Comparison of ENCODE assay signal across 2 cellular contexts in the genomic region with DNA sequence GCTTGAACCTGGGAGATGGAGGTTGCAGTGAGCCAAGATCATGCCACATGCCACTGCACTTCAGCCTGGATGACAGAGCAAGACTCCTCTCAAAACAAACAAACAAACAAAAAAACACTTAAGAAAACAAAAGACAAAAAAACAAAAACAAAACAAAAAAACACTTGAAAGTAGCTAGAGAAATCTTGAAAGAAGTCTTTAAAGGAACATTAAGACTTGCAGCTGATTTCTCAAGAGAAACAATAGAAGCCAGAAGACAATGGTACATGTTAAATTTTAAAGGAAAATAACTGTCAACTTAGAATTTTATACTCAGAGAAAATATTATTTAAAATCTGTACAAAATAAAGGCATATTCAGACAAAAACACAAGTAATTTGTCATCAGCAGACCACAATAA.
TF ChIP-seq lines count a peak whose summit lies in the region.

No MANE protein-coding gene starts in this region.

TF ChIP-seq in HepG2, 621 proteins besides CTCF, POLR2A, EP300 and RAD21:
- TF ChIP-seq PRMT3 (CRISPR knock-in tag; IDR thresholded peaks at IDR 0.05; ENCODE audit: borderline replicate concordance, low read depth) (no peak), ZNF317 (CRISPR knock-in tag; IDR thresholded peaks at IDR 0.05) (peak; percentile 98), RFXAP (CRISPR knock-in tag; IDR thresholded peaks at IDR 0.05; ENCODE audit: borderline replicate concordance) (no peak), MZF1 (CRISPR knock-in tag; IDR thresholded peaks at IDR 0.05; ENCODE audit: borderline replicate concordance) (no peak)

TF ChIP-seq in WTC11, 78 proteins besides CTCF, POLR2A, EP300 and RAD21:
- TF ChIP-seq MYBL2 (CRISPR knock-in tag; IDR thresholded peaks at IDR 0.05) (no peak), ZNF317 (CRISPR knock-in tag; IDR thresholded peaks at IDR 0.05; ENCODE audit: borderline replicate concordance, low read depth) (peak; percentile 91), RELA (CRISPR knock-in tag; IDR thresholded peaks at IDR 0.05; ENCODE audit: borderline replicate concordance) (no peak), TEAD1 (CRISPR knock-in tag; IDR thresholded peaks at IDR 0.05) (no peak)
